16 cellular contexts compared by ENCODE assay signal in genomic region chr4:3470244-3471097, GRCh38. TPM values are rescaled to one million over a fixed set of nuclear protein-coding genes. Genes with fewer than 3 reads are reported as not detected.
A peak's percentile ranks its signal among the peaks of the same experiment; 100 is the strongest.
DNase-seq lines count a peak whose midpoint lies in the region; ATAC-seq, FAIRE-seq and TF ChIP-seq lines count a peak whose summit lies in the region.
"Had no signal": no experiment of that assay in that cellular context is flagged by ENCODE, and none has a peak within 500 bp of the region (broad histone marks: within the 10 kb centered on the region; RNA-seq: fewer than 3 reads in every experiment).

No MANE protein-coding gene starts in this region.

- no peaks in the 10 kb centered on the region for H3K9me3 Mint-ChIP-seq in Calu3 (ENCODE audit: low read depth, unreplicated experiment)
- H3K9me3 Mint-ChIP-seq: natural killer cell treated with Interleukin-12 subunit alpha and Interleukin-12 subunit beta and Interleukin-15 and Interleukin-18, amount 100 ng/mL, for 72 hours; T-helper 1 cell treated with Interleukin-12 subunit alpha and Interleukin-12 subunit beta and Interleukin-4 antibody, amounts not matched to agents 30 μg/mL and 1 μg/mL, for 36 hours had no signal

- H3K36me3 ChIP-seq in kidney (ENCODE audit: control insufficient read depth in 1 of 2, insufficient read depth in 2 of 2, low read length in 2 of 2) (no peaks in the 10 kb centered on the region), ascending aorta (no peaks in the 10 kb centered on the region), upper lobe of left lung (no peaks in the 10 kb centered on the region)

- no peak overlapping the region for H3K9ac ChIP-seq in kidney (ENCODE audit: low read length in 2 of 2)

- intact Hi-C loops in Calu3 (cut with micrococcal nuclease; ENCODE audit: unreplicated experiment) (no loop called here), kidney (cut with DNase I) (no loop called here), ascending aorta (cut with DNase I) (no loop called here)

- DNase-seq in Calu3 (peak; percentile 28), NCI-H2029 (lab: John Stamatoyannopoulos, UW) (peak; percentile 59), dermis blood vessel endothelial cell (peak; percentile 50), kidney (peak; percentile 46), RCC 7860 (ENCODE audit: low spot score) (no peak), A172 (ENCODE audit: low spot score) (no peak), ascending aorta (ENCODE audit: low spot score in 2 of 2) (no peak), upper lobe of left lung (no peak)
- DNase-seq: activated CD8-positive, alpha-beta memory T cell treated with anti-CD3 and anti-CD28 coated beads, Interleukin-2, amount 10 ng/mL, durations not matched to agents 7 days and 5 days; GDM1; mammary epithelial cell; NCI-H2107; SHP77 had no signal

- TF ChIP-seq CTCF in Calu3 (IDR thresholded peaks at IDR 0.05; ENCODE audit: unreplicated experiment) (no peak), kidney (IDR thresholded peaks at IDR 0.05; ENCODE audit: borderline replicate concordance, extremely low read depth, insufficient read depth) (no peak), ascending aorta (IDR thresholded peaks at IDR 0.05) (no peak), upper lobe of left lung (IDR thresholded peaks at IDR 0.05) (no peak)

- no peak for FAIRE-seq in kidney (lab: Jason Lieb, UNC)
- FAIRE-seq in RCC 7860 (lab: Jason Lieb, UNC), result no peak

- peak overlapping the region; percentile 8 for H3K4me3 Mint-ChIP-seq in Calu3 (ENCODE audit: low read depth, unreplicated experiment)
- H3K4me3 Mint-ChIP-seq: activated CD8-positive, alpha-beta memory T cell treated with anti-CD3 and anti-CD28 coated beads, Interleukin-2, amount 10 ng/mL, durations not matched to agents 7 days and 5 days; natural killer cell treated with Interleukin-12 subunit alpha and Interleukin-12 subunit beta and Interleukin-15 and Interleukin-18, amount 100 ng/mL, for 72 hours; T-helper 1 cell treated with Interleukin-12 subunit alpha and Interleukin-12 subunit beta and Interleukin-4 antibody, amounts not matched to agents 30 μg/mL and 1 μg/mL, for 36 hours had no signal

- H3K36me3 Mint-ChIP-seq in Calu3 (ENCODE audit: insufficient read depth, unreplicated experiment), result no peaks in the 10 kb centered on the region
- H3K36me3 Mint-ChIP-seq: activated CD8-positive, alpha-beta memory T cell treated with anti-CD3 and anti-CD28 coated beads, Interleukin-2, amount 10 ng/mL, durations not matched to agents 7 days and 5 days; natural killer cell treated with Interleukin-12 subunit alpha and Interleukin-12 subunit beta and Interleukin-15 and Interleukin-18, amount 100 ng/mL, for 72 hours had no signal

- H3K27me3 Mint-ChIP-seq in Calu3 (ENCODE audit: unreplicated experiment), result no peaks in the 10 kb centered on the region
- H3K27me3 Mint-ChIP-seq: activated CD8-positive, alpha-beta memory T cell treated with anti-CD3 and anti-CD28 coated beads, Interleukin-2, amount 10 ng/mL, durations not matched to agents 7 days and 5 days had no signal

- H3K27me3 ChIP-seq in ascending aorta (no peaks in the 10 kb centered on the region), upper lobe of left lung (no peaks in the 10 kb centered on the region)

- no peak for ATAC-seq in upper lobe of left lung (ENCODE audit: low FRiP score in 2 of 2)
- ATAC-seq: activated CD8-positive, alpha-beta memory T cell treated with anti-CD3 and anti-CD28 coated beads, Interleukin-2, amount 10 ng/mL, durations not matched to agents 7 days and 5 days; natural killer cell treated with Interleukin-12 subunit alpha and Interleukin-12 subunit beta and Interleukin-15 and Interleukin-18, amount 100 ng/mL, for 72 hours had no signal

- H3K4me3 ChIP-seq in kidney (ENCODE audit: low read length in 2 of 2), result no peak overlapping the region
- no peak overlapping the region for H3K4me3 ChIP-seq in ascending aorta
- H3K4me3 ChIP-seq in upper lobe of left lung, result no peak overlapping the region

- peaks cover 9% of the 10 kb centered on the region for H3K4me1 Mint-ChIP-seq in Calu3 (ENCODE audit: low read depth, unreplicated experiment)
- H3K4me1 Mint-ChIP-seq: activated CD8-positive, alpha-beta memory T cell treated with anti-CD3 and anti-CD28 coated beads, Interleukin-2, amount 10 ng/mL, durations not matched to agents 7 days and 5 days had no signal

- H3K9me3 ChIP-seq in kidney (ENCODE audit: control insufficient read depth in 1 of 2, low read length in 2 of 2) (no peaks in the 10 kb centered on the region), ascending aorta (no peaks in the 10 kb centered on the region), upper lobe of left lung (no peaks in the 10 kb centered on the region)

- no peak for TF ChIP-seq POLR2A in upper lobe of left lung (IDR thresholded peaks at IDR 0.05)

- TF ChIP-seq EP300 in upper lobe of left lung (IDR thresholded peaks at IDR 0.05), result no peak

- peaks cover 0 to 3% of the 10 kb centered on the region in 2 donors for H3K4me1 ChIP-seq in kidney (ENCODE audit: control insufficient read depth in 1 of 2, insufficient read depth in 1 of 2, low read depth in 1 of 2, low read length in 2 of 2)
- no peaks in the 10 kb centered on the region for H3K4me1 ChIP-seq in ascending aorta
- peaks cover 0 to 11% (median 0%) of the 10 kb centered on the region in 4 donors for H3K4me1 ChIP-seq in upper lobe of left lung

- H3K27ac Mint-ChIP-seq in Calu3 (ENCODE audit: unreplicated experiment), result no peak overlapping the region
- H3K27ac Mint-ChIP-seq: activated CD8-positive, alpha-beta memory T cell treated with anti-CD3 and anti-CD28 coated beads, Interleukin-2, amount 10 ng/mL, durations not matched to agents 7 days and 5 days; natural killer cell treated with Interleukin-12 subunit alpha and Interleukin-12 subunit beta and Interleukin-15 and Interleukin-18, amount 100 ng/mL, for 72 hours; T-helper 1 cell treated with Interleukin-12 subunit alpha and Interleukin-12 subunit beta and Interleukin-4 antibody, amounts not matched to agents 30 μg/mL and 1 μg/mL, for 36 hours had no signal

- H3K27ac ChIP-seq in kidney (ENCODE audit: low read depth in 2 of 2, low read length in 2 of 2) (no peak overlapping the region), ascending aorta (no peak overlapping the region), upper lobe of left lung (no peak overlapping the region)

- 47 to 68% methylated on average over 17 to 25 of the region's 25 CpGs for WGBS in upper lobe of left lung, 2 donors

- BruUV-seq in Calu3 (replicated peaks; lab: Mats Ljungman, UMichigan), result no TSS peak

- CTCF ChIA-PET in Calu3 (lab: Charles Lee), result interaction anchor here (1.4 kb wide), 1 partner anchor 10 kb away, joined by 5 read pairs; no protein-coding TSS in a partner anchor

RNA-seq across cellular contexts. Expression of gene DOK7, which starts 7.4 kb away (rescaled TPM):
- total RNA-seq in Calu3 (2022), result 2.7 and 3.3 TPM in 2 replicates
- 0.17 TPM in 1 of 2 replicates, not detected in the other for total RNA-seq in dermis blood vessel endothelial cell
- total RNA-seq in kidney, result 7.0 TPM
- 1.2 TPM for polyA plus RNA-seq in kidney (ENCODE audit: insufficient read depth, low read depth, low replicate concordance)
- total RNA-seq in A172 (2014; rRNA removed; shearing (Covaris generic)), result 17.9 and 21.4 TPM in 2 replicates
- total RNA-seq in ascending aorta, result 33.5 TPM
- 10 to 100 TPM in 1 of 6 donors, 1 to 10 TPM in 5; 2.1 to 16.0 (median 4.0) TPM for total RNA-seq in upper lobe of left lung
- total RNA-seq: activated CD8-positive, alpha-beta memory T cell treated with anti-CD3 and anti-CD28 coated beads, Interleukin-2, amount 10 ng/mL, durations not matched to agents 7 days and 5 days; subcutaneous adipose tissue had no signal

RNA-seq across cellular contexts. Expression of gene HGFAC, which starts 28.7 kb away (rescaled TPM):
- total RNA-seq in Calu3 (2022) (not detected in 2 replicates), dermis blood vessel endothelial cell (0.28 and 0.51 TPM in 2 replicates), kidney (1.6 TPM), ascending aorta (2.2 TPM), upper lobe of left lung (1 to 10 TPM in 2 of 6 donors, under 1 TPM in 3, not detected in 1; 0.20 to 1.1 (median 0.49) TPM)
- polyA plus RNA-seq in kidney (ENCODE audit: insufficient read depth, low read depth, low replicate concordance), result 0.86 TPM
- total RNA-seq in A172 (2014; rRNA removed; shearing (Covaris generic)), result 0.36 TPM in 1 of 2 replicates, not detected in the other
- total RNA-seq: activated CD8-positive, alpha-beta memory T cell treated with anti-CD3 and anti-CD28 coated beads, Interleukin-2, amount 10 ng/mL, durations not matched to agents 7 days and 5 days; mammary epithelial cell; natural killer cell treated with Interleukin-12 subunit alpha and Interleukin-12 subunit beta and Interleukin-15 and Interleukin-18, amount 100 ng/mL, for 72 hours; subcutaneous adipose tissue had no signal
- polyA plus RNA-seq: mammary epithelial cell had no signal

Comparison
In these comparisons a context has a peak if more than half of its experiments do, and no peak if none do; other contexts are left out.
1. DNase-seq: peak in Calu3 (single experiment), NCI-H2029 (single experiment), dermis blood vessel endothelial cell (single experiment) and kidney (single experiment); none in RCC 7860 (single experiment), A172 (single experiment), ascending aorta (0 of 2) and upper lobe of left lung (0 of 2).